ENCODE assay signal across 29 cellular contexts in the genomic region with DNA sequence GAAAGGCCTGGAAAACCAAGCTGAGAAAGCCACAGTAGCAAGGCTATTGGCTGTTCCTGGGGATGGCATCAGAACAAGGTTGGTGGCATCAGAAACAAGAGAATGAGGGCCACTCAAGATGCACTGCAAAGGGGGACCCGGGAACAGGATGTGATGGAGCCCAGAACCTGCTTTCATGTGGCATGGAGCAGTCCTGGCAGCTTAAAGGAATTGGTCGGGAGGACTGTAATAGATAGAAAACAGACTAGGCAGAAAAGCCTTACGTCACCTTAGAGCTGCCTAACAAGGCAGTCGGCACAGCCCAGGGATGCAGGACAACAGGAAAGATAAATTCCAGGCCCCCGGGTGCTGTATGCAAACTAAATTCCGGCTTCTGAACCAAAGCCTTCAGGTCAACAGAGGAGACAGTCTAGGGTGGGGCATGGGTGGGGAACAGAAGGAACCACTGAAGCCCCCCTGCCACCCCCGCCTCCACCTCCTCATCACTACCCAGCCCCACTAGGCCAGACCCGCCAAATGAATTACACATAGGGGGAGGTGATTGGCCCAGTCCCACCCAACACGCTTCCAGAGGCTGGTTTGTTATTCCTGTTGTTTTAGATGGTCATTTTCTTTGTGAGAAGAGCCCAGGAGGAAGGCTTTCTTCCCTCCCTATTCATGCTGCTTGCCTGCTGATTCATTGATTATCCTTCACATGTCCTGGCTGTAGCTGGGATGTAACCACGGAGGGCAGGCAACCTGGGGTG. TPM values are rescaled to one million over a fixed set of nuclear protein-coding genes. Genes with fewer than 3 reads are reported as not detected.
DNase-seq lines count a peak whose midpoint lies in the region; ATAC-seq, FAIRE-seq and TF ChIP-seq lines count a peak whose summit lies in the region.
"Had no signal": no experiment of that assay in that cellular context is flagged by ENCODE, and none has a peak within 500 bp of the region (broad histone marks: within the 10 kb centered on the region; RNA-seq: fewer than 3 reads in every experiment).

No MANE protein-coding gene starts in this region.

- no peak overlapping the region for H2BK12ac ChIP-seq in H9 (ENCODE audit: insufficient read length, low read depth, low read length)

- POLR2A ChIA-PET in WTC11 (lab: Charles Lee), result no interaction called here
- POLR2A ChIA-PET in activated CD4-positive, alpha-beta T cell treated with anti-CD3 and anti-CD28 coated beads for 36 hours (lab: Charles Lee), result no interaction called here

- H2BK20ac ChIP-seq in H9 (ENCODE audit: low read depth, low read length, poor library complexity, severe bottlenecking), result no peak overlapping the region

- WGBS in H9 (ENCODE audit: extremely low coverage, insufficient read length, low lambda C conversion rate), result no CpG with 5 or more reads among the region's 10 CpGs
- WGBS in smooth muscle cell (ENCODE audit: low lambda C conversion rate), result 17% methylated on average over 10 of the region's 10 CpGs

- H3K27me3 ChIP-seq in H9 (ENCODE audit: insufficient read depth, low read length) (no peaks in the 10 kb centered on the region), iPS-20b (ENCODE audit: insufficient read depth, low read length) (no peaks in the 10 kb centered on the region), smooth muscle cell (ENCODE audit: low read depth) (no peaks in the 10 kb centered on the region)

- H3K23me2 ChIP-seq in H9 (ENCODE audit: insufficient read length, low read depth, low read length, poor library complexity, severe bottlenecking), result no peaks in the 10 kb centered on the region

- peak overlapping the region; percentile 43 for H3K27ac ChIP-seq in H9 (ENCODE audit: insufficient read length, low read depth, low read length)
- no peak overlapping the region for H3K27ac ChIP-seq in iPS-20b (ENCODE audit: low read length)
- peak overlapping the region; percentile 44 for H3K27ac ChIP-seq in smooth muscle cell (ENCODE audit: low read depth)
- H3K27ac ChIP-seq: dorsolateral prefrontal cortex, spleen had no signal

- H3K4me3 ChIP-seq in iPS-20b (ENCODE audit: low read length) (peak overlapping the region; percentile 27; the same call in 1 of the 2 replicates), smooth muscle cell (no peak overlapping the region)
- H3K4me3 ChIP-seq: dorsolateral prefrontal cortex, spleen had no signal

- H3K9me3 ChIP-seq in H9 (ENCODE audit: control insufficient read depth, low read depth, low read length), result no peaks in the 10 kb centered on the region
- no peaks in the 10 kb centered on the region for H3K9me3 ChIP-seq in iPS-20b (ENCODE audit: insufficient read depth, low read depth, low read length)
- H3K9me3 ChIP-seq in smooth muscle cell (replicated peaks; ENCODE audit: low read depth), result no peaks in the 10 kb centered on the region
- H3K9me3 ChIP-seq: spleen had no signal

- no peak overlapping the region for H4K5ac ChIP-seq in H9 (ENCODE audit: insufficient read length, low read depth, low read length)

- H3K9ac ChIP-seq in H9 (ENCODE audit: extremely low read depth, insufficient read length, low read length), result no peak overlapping the region
- H3K9ac ChIP-seq in iPS-20b (ENCODE audit: low read depth, low read length), result peak overlapping the region; percentile 40; the same call in 1 of the 2 replicates
- no peak overlapping the region for H3K9ac ChIP-seq in smooth muscle cell (ENCODE audit: low read depth)

- peak; percentile 81 for ATAC-seq in WTC11
- no peak for ATAC-seq in activated T-helper 17 cell treated with anti-CD3 and anti-CD28 coated beads, Interleukin-2, amount 50 U/mL, for 72 hours (replicated peaks)
- no peak for ATAC-seq in activated CD4-positive, alpha-beta T cell treated with anti-CD3 and anti-CD28 coated beads for 36 hours
- ATAC-seq: HepG2; naive thymus-derived CD8-positive, alpha-beta T cell had no signal

- H3K27ac Mint-ChIP-seq in H9 (peak overlapping the region in 2 of 3 experiments; percentile 16 to 63; a peak in 4 of 7 replicates), WTC11 (no peak overlapping the region; the same call in 1 of the 2 replicates)
- H3K27ac Mint-ChIP-seq in activated T-helper 17 cell treated with anti-CD3 and anti-CD28 coated beads, Interleukin-2, amount 50 U/mL, for 72 hours, result no peak overlapping the region
- H3K27ac Mint-ChIP-seq in activated CD4-positive, alpha-beta T cell treated with anti-CD3 and anti-CD28 coated beads for 36 hours, result no peak overlapping the region
- H3K27ac Mint-ChIP-seq: activated naive CD8-positive, alpha-beta T cell; immature natural killer cell; naive thymus-derived CD8-positive, alpha-beta T cell; stimulated activated naive B cell treated with anti-CD40 and anti-IgM and Interleukin-4, amounts not matched to agents 10 μg/mL and 1 μg/mL and 100 μg/mL, for 72 hours had no signal

- H2BK120ac ChIP-seq in H9 (ENCODE audit: low read depth, low read length, poor library complexity, severe bottlenecking), result no peak overlapping the region

- H3K4ac ChIP-seq in H9 (ENCODE audit: low read depth, low read length), result no peak overlapping the region

- H2AK5ac ChIP-seq in H9 (ENCODE audit: insufficient read length, low read length), result no peak overlapping the region

- no peak overlapping the region for H4K8ac ChIP-seq in H9 (replicated peaks; ENCODE audit: insufficient read length, low read depth, low read length)

- no peak for FAIRE-seq in urothelium cell line (lab: Jason Lieb, UNC)
- FAIRE-seq: HepG2 had no signal

- peaks cover 8% of the 10 kb centered on the region for H3F3A ChIP-seq in smooth muscle cell (ENCODE audit: low read depth)

- no peak overlapping the region for H3K18ac ChIP-seq in H9 (ENCODE audit: insufficient read length, low read depth, low read length)

- H3K36me3 ChIP-seq in iPS-20b (ENCODE audit: insufficient read depth, low read depth, low read length) (no peaks in the 10 kb centered on the region), smooth muscle cell (ENCODE audit: low read depth) (no peaks in the 10 kb centered on the region)
- H3K36me3 ChIP-seq: spleen had no signal

- no peak overlapping the region for H4K91ac ChIP-seq in H9 (ENCODE audit: insufficient read length, low read depth, low read length)

- TF ChIP-seq CTCF in H9 (conservative IDR thresholded peaks at IDR 0.05), result no peak
- TF ChIP-seq CTCF in WTC11 (IDR thresholded peaks at IDR 0.05), result no peak
- no peak for TF ChIP-seq CTCF in smooth muscle cell (IDR thresholded peaks at IDR 0.05; ENCODE audit: borderline replicate concordance, insufficient read depth, poor library complexity, severe bottlenecking)

- H3K14ac ChIP-seq in H9 (ENCODE audit: insufficient read depth, low read length), result no peak overlapping the region; the same call in 1 of the 2 replicates

- H3K23ac ChIP-seq in H9 (ENCODE audit: insufficient read length, low read depth, low read length), result no peak overlapping the region

- no peaks in the 10 kb centered on the region for H3K79me1 ChIP-seq in H9 (ENCODE audit: insufficient read depth, low read depth, low read length, poor library complexity, severe bottlenecking)

- no peak overlapping the region; a peak in 1 of 5 replicates for H3K4me3 Mint-ChIP-seq in H9
- no peak overlapping the region for H3K4me3 Mint-ChIP-seq in WTC11
- H3K4me3 Mint-ChIP-seq in activated T-helper 17 cell treated with anti-CD3 and anti-CD28 coated beads, Interleukin-2, amount 50 U/mL, for 72 hours, result no peak overlapping the region
- no peak overlapping the region for H3K4me3 Mint-ChIP-seq in activated CD4-positive, alpha-beta T cell treated with anti-CD3 and anti-CD28 coated beads for 36 hours
- H3K4me3 Mint-ChIP-seq: activated naive CD8-positive, alpha-beta T cell; immature natural killer cell; naive thymus-derived CD8-positive, alpha-beta T cell; stimulated activated naive B cell treated with anti-CD40 and anti-IgM and Interleukin-4, amounts not matched to agents 10 μg/mL and 1 μg/mL and 100 μg/mL, for 72 hours had no signal

- H2BK5ac ChIP-seq in H9 (ENCODE audit: insufficient read length, low read length), result no peak overlapping the region

- no peak overlapping the region for H3T11ph ChIP-seq in H9 (ENCODE audit: low read length)

- H3K4me2 ChIP-seq in H9 (ENCODE audit: insufficient read depth, insufficient read length, low read length), result no peak overlapping the region
- peak overlapping the region; percentile 49 for H3K4me2 ChIP-seq in smooth muscle cell

- H3K4me1 ChIP-seq in H9 (ENCODE audit: insufficient read depth, low read length) (peaks cover 3% of the 10 kb centered on the region; the same call in 1 of the 2 replicates), iPS-20b (ENCODE audit: insufficient read depth, low read length) (peaks cover 14% of the 10 kb centered on the region; the same call in 1 of the 2 replicates), smooth muscle cell (ENCODE audit: low read depth) (peaks cover 32% of the 10 kb centered on the region)

- no peaks in the 10 kb centered on the region for H3K36me3 Mint-ChIP-seq in H9 (ENCODE audit: insufficient read depth in 1 of 3, low read depth in 3 of 3)
- H3K36me3 Mint-ChIP-seq in WTC11, result no peaks in the 10 kb centered on the region
- H3K36me3 Mint-ChIP-seq in activated T-helper 17 cell treated with anti-CD3 and anti-CD28 coated beads, Interleukin-2, amount 50 U/mL, for 72 hours (ENCODE audit: low read depth), result no peaks in the 10 kb centered on the region
- no peaks in the 10 kb centered on the region for H3K36me3 Mint-ChIP-seq in activated CD4-positive, alpha-beta T cell treated with anti-CD3 and anti-CD28 coated beads for 36 hours (ENCODE audit: low read depth)
- H3K36me3 Mint-ChIP-seq: activated naive CD8-positive, alpha-beta T cell; immature natural killer cell; naive thymus-derived CD8-positive, alpha-beta T cell; stimulated activated naive B cell treated with anti-CD40 and anti-IgM and Interleukin-4, amounts not matched to agents 10 μg/mL and 1 μg/mL and 100 μg/mL, for 72 hours had no signal

- no peak overlapping the region for H3K56ac ChIP-seq in H9 (ENCODE audit: insufficient read length, low read depth, low read length)

- H3K9me3 Mint-ChIP-seq in H9 (no peaks in the 10 kb centered on the region), WTC11 (no peaks in the 10 kb centered on the region)
- no peaks in the 10 kb centered on the region for H3K9me3 Mint-ChIP-seq in activated T-helper 17 cell treated with anti-CD3 and anti-CD28 coated beads, Interleukin-2, amount 50 U/mL, for 72 hours
- H3K9me3 Mint-ChIP-seq in activated CD4-positive, alpha-beta T cell treated with anti-CD3 and anti-CD28 coated beads for 36 hours (ENCODE audit: low read depth), result no peaks in the 10 kb centered on the region

- peaks cover 10% of the 10 kb centered on the region for H3K27me3 Mint-ChIP-seq in H9 (ENCODE audit: low read depth)
- H3K27me3 Mint-ChIP-seq in WTC11 (ENCODE audit: low read depth), result peaks cover 5% of the 10 kb centered on the region
- H3K27me3 Mint-ChIP-seq in activated T-helper 17 cell treated with anti-CD3 and anti-CD28 coated beads, Interleukin-2, amount 50 U/mL, for 72 hours, result peaks cover 20% of the 10 kb centered on the region
- H3K27me3 Mint-ChIP-seq in activated CD4-positive, alpha-beta T cell treated with anti-CD3 and anti-CD28 coated beads for 36 hours, result peaks cover 18% of the 10 kb centered on the region

- intact Hi-C loops in activated CD4-positive, alpha-beta T cell treated with anti-CD3 and anti-CD28 coated beads for 36 hours (cut with DNase I, micrococcal nuclease), result no loop called here

- H3K79me2 ChIP-seq in H9 (ENCODE audit: insufficient read depth, low read length) (no peaks in the 10 kb centered on the region), smooth muscle cell (ENCODE audit: low read depth) (no peaks in the 10 kb centered on the region)

- peaks cover 34 to 40% of the 10 kb centered on the region in 2 experiments for H3K4me1 Mint-ChIP-seq in H9
- H3K4me1 Mint-ChIP-seq in WTC11, result peaks cover 31% of the 10 kb centered on the region
- H3K4me1 Mint-ChIP-seq in activated T-helper 17 cell treated with anti-CD3 and anti-CD28 coated beads, Interleukin-2, amount 50 U/mL, for 72 hours, result no peaks in the 10 kb centered on the region
- H3K4me1 Mint-ChIP-seq in activated CD4-positive, alpha-beta T cell treated with anti-CD3 and anti-CD28 coated beads for 36 hours, result no peaks in the 10 kb centered on the region
- H3K4me1 Mint-ChIP-seq: immature natural killer cell; naive thymus-derived CD8-positive, alpha-beta T cell had no signal

- CTCF ChIA-PET in WTC11 (lab: Charles Lee), result interaction anchor here (0.7 to 1.9 kb wide), 4 partner anchors 23 to 93 kb away, joined by 3 to 22 read pairs (median 4); no protein-coding TSS in a partner anchor
- CTCF ChIA-PET in activated CD4-positive, alpha-beta T cell treated with anti-CD3 and anti-CD28 coated beads for 36 hours (lab: Charles Lee), result no interaction called here

- DNase-seq in H9 (peak; percentile 31), WTC11 (ENCODE audit: low spot score) (no peak), smooth muscle cell (lab: John Stamatoyannopoulos, UW; ENCODE audit: unreplicated experiment) (no peak), urothelium cell line (ENCODE audit: low spot score) (no peak)
- DNase-seq in activated CD4-positive, alpha-beta T cell treated with anti-CD3 and anti-CD28 coated beads for 36 hours, result no peak
- DNase-seq: activated CD4-positive, alpha-beta T cell treated with anti-CD3 and anti-CD28 coated beads, Interleukin-2, amount 50 U/mL, for 48 hours; activated CD4-positive, CD25-positive, alpha-beta regulatory T cell; activated CD8-positive, alpha-beta memory T cell treated with anti-CD3 and anti-CD28 coated beads, Interleukin-2, amount 50 U/mL, for 4 hours; DMS 273 treated with DMSO at 0.1 percent for 48 hours; dorsolateral prefrontal cortex; GOT3; head of caudate nucleus; immature natural killer cell; mesenchymal stem cell; naive thymus-derived CD8-positive, alpha-beta T cell; NCI-H1092 treated with DMSO at 0.1 percent for 48 hours; NCI-H2081; NCI-H345; NCI-H774; spleen; stimulated activated CD4-positive, alpha-beta T cell treated with anti-CD3 and anti-CD28 coated beads, Interleukin-2, amount 100 ng/mL, for 48 hours; stimulated activated naive B cell treated with anti-CD40 and anti-IgM and Interleukin-4, amounts not matched to agents 10 μg/mL and 1 μg/mL and 100 μg/mL, for 72 hours; T1000 had no signal

- H4K20me1 ChIP-seq in H9 (ENCODE audit: control insufficient read depth, insufficient read depth, insufficient read length) (no peaks in the 10 kb centered on the region), smooth muscle cell (ENCODE audit: low read depth) (no peaks in the 10 kb centered on the region)

- no peak overlapping the region for H2BK15ac ChIP-seq in H9 (ENCODE audit: low read depth, low read length)

- H2AFZ ChIP-seq in H9 (ENCODE audit: low read length) (no peak overlapping the region), smooth muscle cell (ENCODE audit: low read depth) (no peak overlapping the region)

RNA-seq across cellular contexts. Expression of gene LRRC55, which starts 25.7 kb away (rescaled TPM):
- total RNA-seq in H9 (2021) (0.90 and 1.0 TPM in 2 replicates), WTC11 (2021) (0.46 to 0.79 TPM (median 0.71 TPM) in 3 replicates), smooth muscle cell (0.18 TPM in 1 of 2 replicates, not detected in the other)
- 0.04 and 0.10 TPM in 2 replicates for polyA plus RNA-seq in smooth muscle cell
- total RNA-seq in activated T-helper 17 cell treated with anti-CD3 and anti-CD28 coated beads, Interleukin-2, amount 50 U/mL, for 72 hours, result not detected
- total RNA-seq in activated CD4-positive, alpha-beta T cell treated with anti-CD3 and anti-CD28 coated beads for 36 hours, result not detected
- total RNA-seq: G401; HepG2; naive thymus-derived CD8-positive, alpha-beta T cell; osteocyte had no signal
- polyA plus RNA-seq: HepG2; immature natural killer cell; naive thymus-derived CD8-positive, alpha-beta T cell had no signal

Comparison
In these comparisons a context has a peak if more than half of its experiments do, and no peak if none do; other contexts are left out.
1. H3K27ac Mint-ChIP-seq: peak in H9 (2 of 3); none in WTC11 (single experiment), activated T-helper 17 cell treated with anti-CD3 and anti-CD28 coated beads, Interleukin-2, amount 50 U/mL, for 72 hours (single experiment) and activated CD4-positive, alpha-beta T cell treated with anti-CD3 and anti-CD28 coated beads for 36 hours (single experiment).